ENCODE assay signal across 17 cellular contexts in genomic region chr17:42748202-42748905, GRCh38. TPM values are rescaled to one million over a fixed set of nuclear protein-coding genes. Genes with fewer than 3 reads are reported as not detected.
A peak's percentile ranks its signal among the peaks of the same experiment; 100 is the strongest.
DNase-seq lines count a peak whose midpoint lies in the region; ATAC-seq and TF ChIP-seq lines count a peak whose summit lies in the region.
"Had no signal": no experiment of that assay in that cellular context is flagged by ENCODE, and none has a peak within 500 bp of the region (broad histone marks: within the 10 kb centered on the region; RNA-seq: fewer than 3 reads in every experiment).

No MANE protein-coding gene starts in this region.

- H3K9me3 ChIP-seq in CD4-positive, alpha-beta T cell (ENCODE audit: control insufficient read depth, low read length): no peaks in the 10 kb centered on the region
- H3K9me3 ChIP-seq in liver (ENCODE audit: control insufficient read depth in 4 of 4, low read length in 3 of 4) (no peaks in the 10 kb centered on the region), stomach smooth muscle (ENCODE audit: control insufficient read depth in 2 of 2, low read length in 2 of 2) (no peaks in the 10 kb centered on the region), PC-3 (ENCODE audit: low read length) (no peaks in the 10 kb centered on the region)

- DNase-seq in CD4-positive, alpha-beta T cell: no peak
- DNase-seq in caudate nucleus (lab: John Stamatoyannopoulos, UW) (no peak), NCI-H146 treated with DMSO at 0.1 percent for 48 hours (lab: John Stamatoyannopoulos, UW; ENCODE audit: unreplicated experiment) (no peak), foreskin fibroblast (no peak), A172 (ENCODE audit: low spot score) (no peak), PC-3 (no peak)
- DNase-seq: activated CD4-positive, alpha-beta T cell treated with anti-CD3 and anti-CD28 coated beads, Interleukin-2, amount 10 ng/mL, durations not matched to agents 24 days and 14 days; activated effector memory CD4-positive, alpha-beta T cell treated with Interleukin-2 at 50 U/mL for 16 hours; amygdala; endodermal cell; kidney glomerular epithelial cell; NCI-H1417 treated with DMSO at 0.1 percent for 48 hours; occipital lobe; PC-9 had no signal

- no peak overlapping the region for H2AFZ ChIP-seq in PC-3 (ENCODE audit: low read length)
- H2AFZ ChIP-seq: PC-9 had no signal

- no peak for TF ChIP-seq CTCF in CD4-positive, alpha-beta T cell (IDR thresholded peaks at IDR 0.05)
- TF ChIP-seq CTCF in liver (IDR thresholded peaks at IDR 0.05; ENCODE audit: low read depth, low read length, missing input control) (no peak), foreskin fibroblast (IDR thresholded peaks at IDR 0.05; ENCODE audit: low read depth, low read length) (no peak), PC-3 (conservative IDR thresholded peaks at IDR 0.05; ENCODE audit: low read depth, low read length) (no peak)

- H3K36me3 ChIP-seq in liver (ENCODE audit: control insufficient read depth in 4 of 4, insufficient read depth in 3 of 4, low read depth in 1 of 4, low read length in 3 of 4) (no peaks in the 10 kb centered on the region), stomach smooth muscle (ENCODE audit: control insufficient read depth in 2 of 2, insufficient read depth in 2 of 2, low read length in 2 of 2) (no peaks in the 10 kb centered on the region), PC-3 (ENCODE audit: low read depth, low read length) (no peaks in the 10 kb centered on the region)

- H3K4me3 ChIP-seq in liver (ENCODE audit: low read depth in 1 of 3, low read length in 3 of 3): no peak overlapping the region
- no peak overlapping the region for H3K4me3 ChIP-seq in stomach smooth muscle (ENCODE audit: low read length in 2 of 2)
- no peak overlapping the region for H3K4me3 ChIP-seq in foreskin fibroblast (ENCODE audit: low read depth in 1 of 2, low read length in 2 of 2)
- no peak overlapping the region for H3K4me3 ChIP-seq in PC-3 (ENCODE audit: low read length)
- H3K4me3 ChIP-seq: PC-9 had no signal

- H3K9ac ChIP-seq in liver (ENCODE audit: low read depth in 1 of 2, low read length in 2 of 2) (no peak overlapping the region), stomach smooth muscle (ENCODE audit: low read length in 2 of 2) (no peak overlapping the region), PC-3 (ENCODE audit: low read length) (no peak overlapping the region)

- H3K27me3 ChIP-seq in CD4-positive, alpha-beta T cell (ENCODE audit: control insufficient read depth, insufficient read depth, low read length): peaks cover 5% of the 10 kb centered on the region
- H3K27me3 ChIP-seq in liver (ENCODE audit: control insufficient read depth in 4 of 4, insufficient read depth in 4 of 4, low read length in 3 of 4) (no peaks in the 10 kb centered on the region), stomach smooth muscle (ENCODE audit: control insufficient read depth in 1 of 2, insufficient read depth in 2 of 2, low read length in 2 of 2) (peaks cover 0 to 3% of the 10 kb centered on the region in 2 donors), PC-3 (ENCODE audit: low read length) (no peaks in the 10 kb centered on the region)

- H3K79me2 ChIP-seq in PC-3 (ENCODE audit: low read length): peaks cover 5% of the 10 kb centered on the region

- ATAC-seq in CD4-positive, alpha-beta T cell (ENCODE audit: poor library complexity): no peak
- ATAC-seq in PC-3: no peak

- POLR2A ChIA-PET in CD4-positive, alpha-beta T cell (lab: Charles Lee): no interaction called here
- POLR2A ChIA-PET in PC-3 (lab: Charles Lee; ENCODE audit: unreplicated experiment): no interaction called here

- H3K4me1 Mint-ChIP-seq in CD4-positive, alpha-beta T cell (ENCODE audit: low read depth): peaks cover 19% of the 10 kb centered on the region

- CTCF ChIA-PET in CD4-positive, alpha-beta T cell (lab: Charles Lee): interaction anchor here (1.1 to 1.9 kb wide), 2 partner anchors 15 to 170 kb away, joined by 3 to 6 read pairs; no protein-coding TSS in a partner anchor
- CTCF ChIA-PET in PC-3 (lab: Charles Lee): no interaction called here

- peaks cover 6% of the 10 kb centered on the region for H3K36me3 Mint-ChIP-seq in CD4-positive, alpha-beta T cell (ENCODE audit: low read depth)

- no peak overlapping the region for H3K27ac Mint-ChIP-seq in CD4-positive, alpha-beta T cell
- H3K27ac Mint-ChIP-seq: activated CD4-positive, alpha-beta T cell treated with anti-CD3 and anti-CD28 coated beads, Interleukin-2, amount 10 ng/mL, durations not matched to agents 24 days and 14 days; endodermal cell had no signal

- H3K9me3 Mint-ChIP-seq in CD4-positive, alpha-beta T cell: no peaks in the 10 kb centered on the region

- H3K27ac ChIP-seq in CD4-positive, alpha-beta T cell (ENCODE audit: low read depth, low read length): no peak overlapping the region
- H3K27ac ChIP-seq in caudate nucleus (ENCODE audit: low read depth, low read length) (peak overlapping the region; percentile 56), liver (ENCODE audit: low read depth in 1 of 2, low read length in 2 of 2) (no peak overlapping the region), stomach smooth muscle (ENCODE audit: low read length) (peak overlapping the region; percentile 64), PC-3 (ENCODE audit: low read length) (no peak overlapping the region)
- H3K27ac ChIP-seq: PC-9 had no signal

- TF ChIP-seq RAD21 in liver (IDR thresholded peaks at IDR 0.05): no peak

- intact Hi-C loops in CD4-positive, alpha-beta T cell (cut with DNase I, micrococcal nuclease): no loop called here
- intact Hi-C loops in PC-3 (cut with micrococcal nuclease): no loop called here

- peaks cover 11 to 37% (median 32%) of the 10 kb centered on the region in 4 donors for H3K4me1 ChIP-seq in liver (ENCODE audit: control insufficient read depth in 4 of 4, insufficient read depth in 4 of 4, low read length in 3 of 4)
- H3K4me1 ChIP-seq in stomach smooth muscle (ENCODE audit: control insufficient read depth, insufficient read depth, low read length): peaks cover 27% of the 10 kb centered on the region
- H3K4me1 ChIP-seq in PC-3 (ENCODE audit: insufficient read depth, low read length): peaks cover 7% of the 10 kb centered on the region

- BruUV-seq in PC-3 (replicated peaks; lab: Mats Ljungman, UMichigan): no TSS peak

- peak overlapping the region; percentile 28 for H3K4me3 Mint-ChIP-seq in CD4-positive, alpha-beta T cell
- H3K4me3 Mint-ChIP-seq: activated CD4-positive, alpha-beta T cell treated with anti-CD3 and anti-CD28 coated beads, Interleukin-2, amount 10 ng/mL, durations not matched to agents 24 days and 14 days; endodermal cell had no signal

- no peaks in the 10 kb centered on the region for H3F3A ChIP-seq in PC-3 (ENCODE audit: low read length, unreplicated experiment)

- peaks cover 24% of the 10 kb centered on the region for H3K27me3 Mint-ChIP-seq in CD4-positive, alpha-beta T cell

- H3K9me2 ChIP-seq in PC-3 (replicated peaks; ENCODE audit: low read length): no peaks in the 10 kb centered on the region

- WGBS in liver: 46% methylated on average over 7 of the region's 7 CpGs

- no peak overlapping the region for H3K4me2 ChIP-seq in PC-3 (ENCODE audit: low read length)
- H3K4me2 ChIP-seq: PC-9 had no signal

- no peaks in the 10 kb centered on the region for H4K20me1 ChIP-seq in PC-3 (ENCODE audit: low read length)

TF ChIP-seq in liver, 16 proteins besides CTCF, POLR2A, EP300 and RAD21 (continues in another document):
- TF ChIP-seq ATF3 (IDR thresholded peaks at IDR 0.05) (peak; percentile 54), SP1 (IDR thresholded peaks at IDR 0.05) (peak; percentile 26)

RNA-seq across cellular contexts. Expression of gene EZH1, which starts 3.5 kb away (rescaled TPM):
- total RNA-seq in CD4-positive, alpha-beta T cell: 10 to 100 TPM; 73.3 to 76.1 TPM
- total RNA-seq in liver (10 to 100 TPM; 15.4 to 18.3 TPM), PC-3 (2014; rRNA removed) (5.8 and 13.7 TPM in 2 replicates)
- polyA plus RNA-seq in liver: 1 to 10 TPM; 4.3 to 6.3 TPM
- total RNA-seq in A172 (2014; rRNA removed; shearing (Covaris generic)): 7.2 and 10.3 TPM in 2 replicates

RNA-seq across cellular contexts. Expression of gene RAMP2, which starts 12.7 kb away (rescaled TPM):
- total RNA-seq in CD4-positive, alpha-beta T cell: not detected
- total RNA-seq in liver: 1 to 10 TPM in 1 of 2 donors, under 1 TPM in 1; 0.92 to 2.9 TPM
- 10 to 100 TPM in 1 of 2 donors, 1 to 10 TPM in 1; 7.3 to 17.2 TPM for polyA plus RNA-seq in liver
- total RNA-seq in A172 (2014; rRNA removed; shearing (Covaris generic)): not detected in 2 replicates
- not detected in 2 replicates for total RNA-seq in PC-3 (2014; rRNA removed)
- total RNA-seq: activated CD4-positive, alpha-beta T cell treated with anti-CD3 and anti-CD28 coated beads, Interleukin-2, amount 10 ng/mL, durations not matched to agents 24 days and 14 days; HT-29; PC-9 had no signal

RNA-seq across cellular contexts. Expression of gene VPS25, which starts 24.9 kb away (rescaled TPM):
- total RNA-seq in CD4-positive, alpha-beta T cell: 10 to 100 TPM; 40.6 to 45.7 TPM
- total RNA-seq in liver (10 to 100 TPM; 40.9 to 43.0 TPM), PC-3 (2014; rRNA removed) (56.7 and 62.0 TPM in 2 replicates)
- 10 to 100 TPM; 58.9 to 65.7 TPM for polyA plus RNA-seq in liver
- total RNA-seq in A172 (2014; rRNA removed; shearing (Covaris generic)): 174 and 181 TPM in 2 replicates

RNA-seq across cellular contexts. Expression of gene WNK4, which starts 32.1 kb away (rescaled TPM):
- total RNA-seq in CD4-positive, alpha-beta T cell: under 1 TPM; 0.42 to 0.74 TPM
- total RNA-seq in liver (1 to 10 TPM in 1 of 2 donors, under 1 TPM in 1; 0.33 to 7.5 TPM), PC-3 (2014; rRNA removed) (13.0 and 17.4 TPM in 2 replicates)
- under 1 TPM; 0.40 to 0.60 TPM for polyA plus RNA-seq in liver
- total RNA-seq in A172 (2014; rRNA removed; shearing (Covaris generic)): 0.34 and 0.50 TPM in 2 replicates

RNA-seq across cellular contexts. Expression of gene COA3, which starts 50.1 kb away (rescaled TPM):
- 1 to 10 TPM; 4.0 to 4.5 TPM for total RNA-seq in CD4-positive, alpha-beta T cell
- total RNA-seq in liver (10 to 100 TPM; 62.3 to 74.1 TPM), PC-3 (2014; rRNA removed) (44.6 and 49.6 TPM in 2 replicates)
- polyA plus RNA-seq in liver: 100 to 1,000 TPM; 132 to 294 TPM
- total RNA-seq in A172 (2014; rRNA removed; shearing (Covaris generic)): 112 and 122 TPM in 2 replicates

Comparison
In these comparisons a context has a peak if more than half of its experiments do, and no peak if none do; other contexts are left out.
1. H3K27ac ChIP-seq: peak in caudate nucleus (single experiment) and stomach smooth muscle (single experiment); none in CD4-positive, alpha-beta T cell (single experiment), liver (0 of 2) and PC-3 (single experiment).